In the genomic region with DNA sequence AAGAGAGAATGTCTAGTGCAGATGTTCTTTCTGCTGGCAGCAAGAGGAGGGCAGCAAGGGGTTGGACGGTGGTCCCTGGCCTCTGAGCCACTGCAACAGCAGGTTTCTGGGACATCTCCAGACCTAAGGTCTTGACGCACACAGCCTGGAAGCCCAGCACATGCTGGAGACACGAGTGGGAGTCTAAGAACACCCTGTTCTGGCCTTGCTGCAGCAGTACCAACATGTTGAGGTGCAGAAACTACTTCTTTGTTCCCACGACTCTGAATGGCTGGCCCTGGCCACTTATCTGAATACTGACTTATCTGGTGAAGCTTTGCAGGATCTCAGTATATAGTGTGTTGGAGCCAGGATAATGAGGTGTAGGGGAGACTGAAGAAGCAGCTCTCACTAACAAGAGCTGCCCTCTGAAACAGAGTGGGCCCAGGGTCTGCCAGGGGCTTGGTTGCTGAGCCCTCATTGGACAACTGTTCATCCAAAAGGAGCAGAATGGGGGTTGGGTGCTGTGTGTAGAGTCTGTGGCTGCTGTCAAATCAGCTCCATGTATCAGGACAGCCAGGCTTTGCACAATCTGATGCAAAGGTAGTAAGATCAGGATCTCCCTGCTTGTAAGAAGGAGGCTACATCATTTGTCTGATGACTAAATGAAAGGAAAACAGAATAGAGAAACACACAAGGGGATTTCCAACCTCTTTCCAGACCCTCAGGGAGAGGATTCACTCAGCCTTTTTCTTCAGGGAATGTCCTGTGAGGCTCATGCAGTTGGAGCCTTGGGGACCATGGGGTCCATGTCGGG, we compare ENCODE assay signal across 13 cellular contexts. TPM values are rescaled to one million over a fixed set of nuclear protein-coding genes. Genes with fewer than 3 reads are reported as not detected.
DNase-seq lines count a peak whose midpoint lies in the region; ATAC-seq and TF ChIP-seq lines count a peak whose summit lies in the region.
"Had no signal": no experiment of that assay in that cellular context is flagged by ENCODE, and none has a peak within 500 bp of the region (broad histone marks: within the 10 kb centered on the region; RNA-seq: fewer than 3 reads in every experiment).

No MANE protein-coding gene starts in this region.

- H3K4me2 ChIP-seq in smooth muscle cell, result peak overlapping the region; percentile 64

- no peak overlapping the region for H3K4me3 Mint-ChIP-seq in HFFc6
- H3K4me3 Mint-ChIP-seq: CD4-positive, CD25-positive, alpha-beta regulatory T cell had no signal

- H3K27me3 Mint-ChIP-seq in HFFc6 (ENCODE audit: insufficient read depth), result peaks cover 2% of the 10 kb centered on the region; the same call in 1 of the 2 replicates

- no peaks in the 10 kb centered on the region for H3K9me3 Mint-ChIP-seq in HFFc6

- no peaks in the 10 kb centered on the region for H3K27me3 ChIP-seq in ascending aorta
- no peaks in the 10 kb centered on the region for H3K27me3 ChIP-seq in gastroesophageal sphincter
- H3K27me3 ChIP-seq in smooth muscle cell (ENCODE audit: low read depth), result no peaks in the 10 kb centered on the region
- no peaks in the 10 kb centered on the region for H3K27me3 ChIP-seq in BE2C

- peaks cover 53% of the 10 kb centered on the region for H4K20me1 ChIP-seq in smooth muscle cell (ENCODE audit: low read depth)

- DNase-seq in HFFc6, result no peak
- DNase-seq in ascending aorta (ENCODE audit: low spot score in 2 of 2), result no peak
- no peak for DNase-seq in smooth muscle cell (lab: John Stamatoyannopoulos, UW; ENCODE audit: unreplicated experiment)
- no peak for DNase-seq in inferior parietal cortex (ENCODE audit: extremely low spot score)
- no peak for DNase-seq in BE2C
- DNase-seq: activated CD8-positive, alpha-beta memory T cell treated with anti-CD3 and anti-CD28 coated beads, Interleukin-2, amount 50 U/mL, for 4 hours; CD4-positive, CD25-positive, alpha-beta regulatory T cell; midbrain; NCI-H1417 treated with DMSO at 0.1 percent for 48 hours; NCI-H510A treated with DMSO at 0.1 percent for 48 hours had no signal

- TF ChIP-seq CTCF in HFFc6 (IDR thresholded peaks at IDR 0.05) (no peak), ascending aorta (IDR thresholded peaks at IDR 0.05) (no peak), gastroesophageal sphincter (IDR thresholded peaks at IDR 0.05) (no peak), smooth muscle cell (IDR thresholded peaks at IDR 0.05; ENCODE audit: borderline replicate concordance, insufficient read depth, poor library complexity, severe bottlenecking) (no peak), BE2C (IDR thresholded peaks at IDR 0.05; ENCODE audit: low read depth, low read length) (no peak)

- 28 to 70% methylated on average over 2 of the region's 5 CpGs for whole genome bisulfite sequencing in gastroesophageal sphincter (ENCODE audit: low coverage in 1 of 2), 2 donors
- 58% methylated on average over 5 of the region's 5 CpGs for WGBS in smooth muscle cell (ENCODE audit: low lambda C conversion rate)

- peak; percentile 80 for TF ChIP-seq EP300 in gastroesophageal sphincter (IDR thresholded peaks at IDR 0.05)

- H3K36me3 Mint-ChIP-seq in HFFc6 (ENCODE audit: low read depth), result peaks cover 65% of the 10 kb centered on the region

- H2AFZ ChIP-seq in smooth muscle cell (ENCODE audit: low read depth), result no peak overlapping the region

- TF ChIP-seq POLR2A in gastroesophageal sphincter (IDR thresholded peaks at IDR 0.05), result no peak

- H3F3A ChIP-seq in smooth muscle cell (ENCODE audit: low read depth), result peaks cover 39% of the 10 kb centered on the region

- peaks cover 91% of the 10 kb centered on the region for H3K4me1 Mint-ChIP-seq in HFFc6 (ENCODE audit: low read depth)

- intact Hi-C loops in ascending aorta (cut with DNase I), result loop anchor here (5.0 to 10.0 kb wide), 2 partner anchors 63 to 165 kb away; no protein-coding TSS in a partner anchor

- peak overlapping the region; percentile 36 for H3K9ac ChIP-seq in smooth muscle cell (ENCODE audit: low read depth)

- H3K4me1 ChIP-seq in ascending aorta (peaks cover 10 to 69% of the 10 kb centered on the region in 2 donors), gastroesophageal sphincter (peaks cover 0 to 91% (median 31%) of the 10 kb centered on the region in 3 donors), smooth muscle cell (ENCODE audit: low read depth) (peaks cover 28% of the 10 kb centered on the region), BE2C (no peaks in the 10 kb centered on the region)

- H3K79me2 ChIP-seq in smooth muscle cell (ENCODE audit: low read depth), result peaks cover 99% of the 10 kb centered on the region

- ATAC-seq in gastroesophageal sphincter, result peak; percentile 30
- ATAC-seq in GM18517 (IDR thresholded peaks at IDR 0.05; ENCODE audit: unreplicated experiment), result no peak
- ATAC-seq in HG03175 (IDR thresholded peaks at IDR 0.05; ENCODE audit: unreplicated experiment), result no peak

- peaks cover 9 to 34% of the 10 kb centered on the region in 2 donors for H3K36me3 ChIP-seq in ascending aorta
- H3K36me3 ChIP-seq in gastroesophageal sphincter, result no peaks in the 10 kb centered on the region
- H3K36me3 ChIP-seq in smooth muscle cell (ENCODE audit: low read depth), result no peaks in the 10 kb centered on the region
- H3K36me3 ChIP-seq in BE2C, result no peaks in the 10 kb centered on the region

- peak overlapping the region; percentile 92 to 93 for H3K27ac ChIP-seq in ascending aorta
- peak overlapping the region; percentile 87 to 97 (median 88) for H3K27ac ChIP-seq in gastroesophageal sphincter
- peak overlapping the region; percentile 94 for H3K27ac ChIP-seq in smooth muscle cell (ENCODE audit: low read depth)

- peak overlapping the region; percentile 62 for H3K27ac Mint-ChIP-seq in HFFc6

- H3K9me3 ChIP-seq in ascending aorta (no peaks in the 10 kb centered on the region), gastroesophageal sphincter (no peaks in the 10 kb centered on the region), smooth muscle cell (replicated peaks; ENCODE audit: low read depth) (no peaks in the 10 kb centered on the region), BE2C (no peaks in the 10 kb centered on the region)

- H3K4me3 ChIP-seq in ascending aorta, result peak overlapping the region in 1 of 2 donors; percentile 15
- H3K4me3 ChIP-seq in gastroesophageal sphincter, result no peak overlapping the region
- H3K4me3 ChIP-seq in smooth muscle cell, result no peak overlapping the region
- no peak overlapping the region for H3K4me3 ChIP-seq in BE2C (ENCODE audit: low read depth, low read length)

RNA-seq across cellular contexts. Expression of gene MICAL2, which starts 7.0 kb away (rescaled TPM):
- 100 to 1,000 TPM; 199 to 252 (median 233) TPM for total RNA-seq in HFFc6 (2021; fragmentation: NEBNext Ultra II Directional; extraction: Animal tissue kit (Norgen Biotek cat#: 25700))
- total RNA-seq in ascending aorta (237 TPM), gastroesophageal sphincter (100 to 1,000 TPM; 196 to 550 (median 237) TPM), smooth muscle cell (278 and 287 TPM in 2 replicates)
- 158 and 161 TPM in 2 replicates for polyA plus RNA-seq in smooth muscle cell
- 5.7 TPM for polyA plus RNA-seq in BE2C (2012; ENCODE audit: insufficient read depth, insufficient read length, low read depth)
